2 cellular contexts compared by ENCODE assay signal in genomic region chr6:42226251-42227143, GRCh38.
TF ChIP-seq lines count a peak whose summit lies in the region.

No MANE protein-coding gene starts in this region.

TF ChIP-seq in A549, 52 proteins besides CTCF, POLR2A, EP300 and RAD21 (continued from another document):
- TF ChIP-seq REST (IDR thresholded peaks at IDR 0.05) (no peak), CHD2 (IDR thresholded peaks at IDR 0.05; ENCODE audit: low read length, partially characterized antibody) (no peak), MAZ (IDR thresholded peaks at IDR 0.05; ENCODE audit: borderline replicate concordance, low read depth, low read length) (no peak), ZFP36 (IDR thresholded peaks at IDR 0.05; ENCODE audit: borderline replicate concordance, partially characterized antibody) (no peak), FOSL2 (IDR thresholded peaks at IDR 0.05) (peak; percentile 49; the same call in 1 of the 2 replicates), FOSL2 (CRISPR knock-in tag; IDR thresholded peaks at IDR 0.05) (peak; percentile 82), ZNF302 (CRISPR knock-in tag; IDR thresholded peaks at IDR 0.05) (no peak), NPAS2 (CRISPR knock-in tag; IDR thresholded peaks at IDR 0.05; ENCODE audit: borderline replicate concordance) (no peak)
TF ChIP-seq in A549: peak in this region for 8.

TF ChIP-seq in HepG2, 621 proteins besides CTCF, POLR2A, EP300 and RAD21 (continued from another document and continues in another):
- TF ChIP-seq ZNF574 (CRISPR knock-in tag; IDR thresholded peaks at IDR 0.05): peak; percentile 49; the same call in 1 of the 2 replicates
- no peak for TF ChIP-seq EHMT2 (IDR thresholded peaks at IDR 0.05; ENCODE audit: borderline replicate concordance, low read depth, low read length)
- TF ChIP-seq PBX2 (CRISPR knock-in tag; IDR thresholded peaks at IDR 0.05): no peak
- peak; percentile 69 for TF ChIP-seq PPARG (CRISPR knock-in tag; conservative IDR thresholded peaks at IDR 0.05)
- TF ChIP-seq, protein P1, sequence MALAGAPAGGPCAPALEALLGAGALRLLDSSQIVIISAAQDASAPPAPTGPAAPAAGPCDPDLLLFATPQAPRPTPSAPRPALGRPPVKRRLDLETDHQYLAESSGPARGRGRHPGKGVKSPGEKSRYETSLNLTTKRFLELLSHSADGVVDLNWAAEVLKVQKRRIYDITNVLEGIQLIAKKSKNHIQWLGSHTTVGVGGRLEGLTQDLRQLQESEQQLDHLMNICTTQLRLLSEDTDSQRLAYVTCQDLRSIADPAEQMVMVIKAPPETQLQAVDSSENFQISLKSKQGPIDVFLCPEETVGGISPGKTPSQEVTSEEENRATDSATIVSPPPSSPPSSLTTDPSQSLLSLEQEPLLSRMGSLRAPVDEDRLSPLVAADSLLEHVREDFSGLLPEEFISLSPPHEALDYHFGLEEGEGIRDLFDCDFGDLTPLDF (CRISPR knock-in tag; IDR thresholded peaks at IDR 0.05): no peak
- TF ChIP-seq MXD4 (CRISPR knock-in tag; IDR thresholded peaks at IDR 0.05): no peak
- 0 out of 2 replicates have a peak, but pooled peaks have one; percentile 14 for TF ChIP-seq ZKSCAN8 (CRISPR knock-in tag; IDR thresholded peaks at IDR 0.05; ENCODE audit: borderline replicate concordance)
- no peak for TF ChIP-seq DPF2 (CRISPR knock-in tag; IDR thresholded peaks at IDR 0.05; ENCODE audit: borderline replicate concordance, low read depth)
- TF ChIP-seq, protein P2, sequence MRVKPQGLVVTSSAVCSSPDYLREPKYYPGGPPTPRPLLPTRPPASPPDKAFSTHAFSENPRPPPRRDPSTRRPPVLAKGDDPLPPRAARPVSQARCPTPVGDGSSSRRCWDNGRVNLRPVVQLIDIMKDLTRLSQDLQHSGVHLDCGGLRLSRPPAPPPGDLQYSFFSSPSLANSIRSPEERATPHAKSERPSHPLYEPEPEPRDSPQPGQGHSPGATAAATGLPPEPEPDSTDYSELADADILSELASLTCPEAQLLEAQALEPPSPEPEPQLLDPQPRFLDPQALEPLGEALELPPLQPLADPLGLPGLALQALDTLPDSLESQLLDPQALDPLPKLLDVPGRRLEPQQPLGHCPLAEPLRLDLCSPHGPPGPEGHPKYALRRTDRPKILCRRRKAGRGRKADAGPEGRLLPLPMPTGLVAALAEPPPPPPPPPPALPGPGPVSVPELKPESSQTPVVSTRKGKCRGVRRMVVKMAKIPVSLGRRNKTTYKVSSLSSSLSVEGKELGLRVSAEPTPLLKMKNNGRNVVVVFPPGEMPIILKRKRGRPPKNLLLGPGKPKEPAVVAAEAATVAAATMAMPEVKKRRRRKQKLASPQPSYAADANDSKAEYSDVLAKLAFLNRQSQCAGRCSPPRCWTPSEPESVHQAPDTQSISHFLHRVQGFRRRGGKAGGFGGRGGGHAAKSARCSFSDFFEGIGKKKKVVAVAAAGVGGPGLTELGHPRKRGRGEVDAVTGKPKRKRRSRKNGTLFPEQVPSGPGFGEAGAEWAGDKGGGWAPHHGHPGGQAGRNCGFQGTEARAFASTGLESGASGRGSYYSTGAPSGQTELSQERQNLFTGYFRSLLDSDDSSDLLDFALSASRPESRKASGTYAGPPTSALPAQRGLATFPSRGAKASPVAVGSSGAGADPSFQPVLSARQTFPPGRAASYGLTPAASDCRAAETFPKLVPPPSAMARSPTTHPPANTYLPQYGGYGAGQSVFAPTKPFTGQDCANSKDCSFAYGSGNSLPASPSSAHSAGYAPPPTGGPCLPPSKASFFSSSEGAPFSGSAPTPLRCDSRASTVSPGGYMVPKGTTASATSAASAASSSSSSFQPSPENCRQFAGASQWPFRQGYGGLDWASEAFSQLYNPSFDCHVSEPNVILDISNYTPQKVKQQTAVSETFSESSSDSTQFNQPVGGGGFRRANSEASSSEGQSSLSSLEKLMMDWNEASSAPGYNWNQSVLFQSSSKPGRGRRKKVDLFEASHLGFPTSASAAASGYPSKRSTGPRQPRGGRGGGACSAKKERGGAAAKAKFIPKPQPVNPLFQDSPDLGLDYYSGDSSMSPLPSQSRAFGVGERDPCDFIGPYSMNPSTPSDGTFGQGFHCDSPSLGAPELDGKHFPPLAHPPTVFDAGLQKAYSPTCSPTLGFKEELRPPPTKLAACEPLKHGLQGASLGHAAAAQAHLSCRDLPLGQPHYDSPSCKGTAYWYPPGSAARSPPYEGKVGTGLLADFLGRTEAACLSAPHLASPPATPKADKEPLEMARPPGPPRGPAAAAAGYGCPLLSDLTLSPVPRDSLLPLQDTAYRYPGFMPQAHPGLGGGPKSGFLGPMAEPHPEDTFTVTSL (CRISPR knock-in tag; IDR thresholded peaks at IDR 0.05; ENCODE audit: borderline replicate concordance): peak; percentile 36; the same call in 1 of the 2 replicates
- TF ChIP-seq ZNF557 (CRISPR knock-in tag; IDR thresholded peaks at IDR 0.05): no peak
- TF ChIP-seq FOSL2 (CRISPR knock-in tag; IDR thresholded peaks at IDR 0.05): peak; percentile 87
- no peak for TF ChIP-seq FOXK2 (IDR thresholded peaks at IDR 0.05)
- TF ChIP-seq HOXA7 (CRISPR knock-in tag; IDR thresholded peaks at IDR 0.05): no peak
- peak; percentile 33 for TF ChIP-seq XRCC5 (optimal IDR thresholded peaks at IDR 0.05; ENCODE audit: low read length)
- no peak for TF ChIP-seq HNRNPK (IDR thresholded peaks at IDR 0.05; ENCODE audit: low read depth, low read length, poor library complexity, severe bottlenecking)
- TF ChIP-seq HDAC1 (CRISPR knock-in tag; IDR thresholded peaks at IDR 0.05): no peak
- TF ChIP-seq, protein P3, sequence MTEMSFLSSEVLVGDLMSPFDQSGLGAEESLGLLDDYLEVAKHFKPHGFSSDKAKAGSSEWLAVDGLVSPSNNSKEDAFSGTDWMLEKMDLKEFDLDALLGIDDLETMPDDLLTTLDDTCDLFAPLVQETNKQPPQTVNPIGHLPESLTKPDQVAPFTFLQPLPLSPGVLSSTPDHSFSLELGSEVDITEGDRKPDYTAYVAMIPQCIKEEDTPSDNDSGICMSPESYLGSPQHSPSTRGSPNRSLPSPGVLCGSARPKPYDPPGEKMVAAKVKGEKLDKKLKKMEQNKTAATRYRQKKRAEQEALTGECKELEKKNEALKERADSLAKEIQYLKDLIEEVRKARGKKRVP (CRISPR knock-in tag; IDR thresholded peaks at IDR 0.05): peak in 1 of 2 experiments; percentile 56; a peak in 1 of 4 replicates
- peak; percentile 76; the same call in 1 of the 2 replicates for TF ChIP-seq RXRB (CRISPR knock-in tag; IDR thresholded peaks at IDR 0.05; ENCODE audit: borderline replicate concordance)
- TF ChIP-seq ZNF205 (CRISPR knock-in tag; IDR thresholded peaks at IDR 0.05): 0 out of 2 replicates have a peak, but pooled peaks have one; percentile 37
- 0 out of 2 replicates have a peak, but pooled peaks have one; percentile 30 for TF ChIP-seq ZFX (CRISPR knock-in tag; IDR thresholded peaks at IDR 0.05; ENCODE audit: low read depth)
- TF ChIP-seq, protein P4, sequence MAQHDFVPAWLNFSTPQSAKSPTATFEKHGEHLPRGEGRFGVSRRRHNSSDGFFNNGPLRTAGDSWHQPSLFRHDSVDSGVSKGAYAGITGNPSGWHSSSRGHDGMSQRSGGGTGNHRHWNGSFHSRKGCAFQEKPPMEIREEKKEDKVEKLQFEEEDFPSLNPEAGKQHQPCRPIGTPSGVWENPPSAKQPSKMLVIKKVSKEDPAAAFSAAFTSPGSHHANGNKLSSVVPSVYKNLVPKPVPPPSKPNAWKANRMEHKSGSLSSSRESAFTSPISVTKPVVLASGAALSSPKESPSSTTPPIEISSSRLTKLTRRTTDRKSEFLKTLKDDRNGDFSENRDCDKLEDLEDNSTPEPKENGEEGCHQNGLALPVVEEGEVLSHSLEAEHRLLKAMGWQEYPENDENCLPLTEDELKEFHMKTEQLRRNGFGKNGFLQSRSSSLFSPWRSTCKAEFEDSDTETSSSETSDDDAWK (CRISPR knock-in tag; IDR thresholded peaks at IDR 0.05): no peak
- no peak for TF ChIP-seq ZNF274 (CRISPR knock-in tag; IDR thresholded peaks at IDR 0.05)
- no peak for TF ChIP-seq RAD51 (IDR thresholded peaks at IDR 0.05; ENCODE audit: borderline replicate concordance)
- no peak for TF ChIP-seq JARID2 (CRISPR knock-in tag; IDR thresholded peaks at IDR 0.05; ENCODE audit: insufficient replicate concordance)
- no peak for TF ChIP-seq ZBTB44 (CRISPR knock-in tag; IDR thresholded peaks at IDR 0.05)
- no peak for TF ChIP-seq GTF2F1 (IDR thresholded peaks at IDR 0.05; ENCODE audit: low read length)
- no peak for TF ChIP-seq ZBTB1 (CRISPR knock-in tag; IDR thresholded peaks at IDR 0.05; ENCODE audit: borderline replicate concordance)
- no peak for TF ChIP-seq ZSCAN21 (CRISPR knock-in tag; IDR thresholded peaks at IDR 0.05; ENCODE audit: borderline replicate concordance)
- no peak for TF ChIP-seq ZNF510 (CRISPR knock-in tag; IDR thresholded peaks at IDR 0.05; ENCODE audit: low read depth)
- TF ChIP-seq SYNCRIP (IDR thresholded peaks at IDR 0.05; ENCODE audit: insufficient read depth, low read depth, low read length): no peak
- TF ChIP-seq HNF4A (CRISPR knock-in tag; IDR thresholded peaks at IDR 0.05): peak; percentile 17; the same call in 1 of the 2 replicates
- TF ChIP-seq KAT7 (CRISPR knock-in tag; IDR thresholded peaks at IDR 0.05; ENCODE audit: borderline replicate concordance): no peak
- TF ChIP-seq ZNF605 (CRISPR knock-in tag; IDR thresholded peaks at IDR 0.05): no peak
- no peak for TF ChIP-seq ZNF646 (CRISPR knock-in tag; IDR thresholded peaks at IDR 0.05)
- TF ChIP-seq KDM3A (CRISPR knock-in tag; IDR thresholded peaks at IDR 0.05; ENCODE audit: low read depth): 0 out of 2 replicates have a peak, but pooled peaks have one; percentile 12
